ENCODE assay signal across 8 cellular contexts in the genomic region with DNA sequence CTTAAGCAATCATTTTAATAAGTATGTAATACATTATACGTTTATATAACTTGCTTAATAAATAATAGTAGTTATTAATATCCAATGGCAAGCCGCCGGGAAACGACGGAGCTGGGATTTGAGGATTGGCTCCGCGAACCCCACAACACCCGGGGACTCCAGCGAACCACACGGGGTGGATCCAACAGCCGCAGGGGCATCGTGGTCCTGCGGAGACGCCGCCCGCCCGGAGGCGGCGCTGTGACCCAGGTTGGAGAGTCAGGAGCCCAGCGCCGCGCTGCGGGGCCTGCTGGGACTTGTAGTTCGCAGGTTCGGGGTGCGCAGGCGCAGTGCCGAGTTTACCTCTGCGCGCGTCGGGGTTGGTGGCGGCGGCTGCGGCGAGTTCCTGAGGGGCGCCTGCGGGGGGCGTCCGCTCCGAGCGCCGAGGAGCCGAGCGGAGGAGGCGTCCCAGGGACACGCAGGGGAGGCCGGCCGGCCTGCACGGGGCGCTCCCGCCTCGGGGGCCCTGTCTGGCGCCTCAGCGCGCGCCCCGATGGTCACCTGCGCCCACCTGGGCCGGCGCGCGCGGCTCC. TPM values are rescaled to one million over a fixed set of nuclear protein-coding genes. Genes with fewer than 3 reads are reported as not detected.
DNase-seq lines count a peak whose midpoint lies in the region; ATAC-seq and TF ChIP-seq lines count a peak whose summit lies in the region.

A gene (plus strand): TSS at position 329 of the 572 bp plus-strand sequence. CDS start 204 bp downstream, at position 533.

- peaks cover 3% of the 10 kb centered on the region for H3K9me3 Mint-ChIP-seq in T-helper 2 cell treated with Interferon-gamma antibody and Interleukin-4, amounts not matched to agents 5 μg/mL and 100 μg/mL, for 36 hours

- no peaks in the 10 kb centered on the region for H3K27me3 Mint-ChIP-seq in T-helper 2 cell treated with Interferon-gamma antibody and Interleukin-4, amounts not matched to agents 5 μg/mL and 100 μg/mL, for 36 hours (ENCODE audit: low read depth)

- H3K4me3 ChIP-seq in astrocyte of the cerebellum (ENCODE audit: low read depth, low read length), result peak within 1 kb of the TSS; percentile 75

- DNase-seq in NCI-H187 treated with DMSO at 0.1 percent for 48 hours (lab: John Stamatoyannopoulos, UW), result peak; percentile 68
- DNase-seq in T-helper 2 cell treated with Interferon-gamma antibody and Interleukin-4, amounts not matched to agents 5 μg/mL and 100 μg/mL, for 36 hours (ENCODE audit: low spot score), result peak; percentile 96
- peak; percentile 90 for DNase-seq in astrocyte of the cerebellum (ENCODE audit: low read depth)
- DNase-seq in hippocampal formation (lab: John Stamatoyannopoulos, UW), result peak; percentile 84 to 92
- DNase-seq in renal cortical epithelial cell (ENCODE audit: low read depth), result peak; percentile 89
- no peak for DNase-seq in cortex of kidney (lab: John Stamatoyannopoulos, UW)

- H3K4me1 Mint-ChIP-seq in T-helper 2 cell treated with Interferon-gamma antibody and Interleukin-4, amounts not matched to agents 5 μg/mL and 100 μg/mL, for 36 hours (ENCODE audit: low read depth), result peaks cover 3% of the 10 kb centered on the region

- peaks cover 5% of the 10 kb centered on the region for H3K36me3 Mint-ChIP-seq in T-helper 2 cell treated with Interferon-gamma antibody and Interleukin-4, amounts not matched to agents 5 μg/mL and 100 μg/mL, for 36 hours (ENCODE audit: low read depth)

- TF ChIP-seq CTCF in astrocyte of the cerebellum (IDR thresholded peaks at IDR 0.05; ENCODE audit: low read depth, low read length, missing control alignments), result peak; percentile 98

- in situ Hi-C loops in astrocyte of the cerebellum (cut with HindIII; ENCODE audit: low sequenced_read_pairs), result no loop called here

- ATAC-seq in GM18502 (IDR thresholded peaks at IDR 0.05; ENCODE audit: poor library complexity, unreplicated experiment) (peak; percentile 87), HG02970 (IDR thresholded peaks at IDR 0.05; ENCODE audit: low FRiP score, unreplicated experiment) (peak; percentile 92)

- peak within 1 kb of the TSS; percentile 82 for H3K4me3 Mint-ChIP-seq in T-helper 2 cell treated with Interferon-gamma antibody and Interleukin-4, amounts not matched to agents 5 μg/mL and 100 μg/mL, for 36 hours

- no peak within 1 kb of the TSS for H3K27ac Mint-ChIP-seq in T-helper 2 cell treated with Interferon-gamma antibody and Interleukin-4, amounts not matched to agents 5 μg/mL and 100 μg/mL, for 36 hours

RNA-seq across cellular contexts. Expression of the gene that starts here (rescaled TPM):
- total RNA-seq in renal cortical epithelial cell, result 3.3 and 7.7 TPM in 2 replicates
